ENCODE assay signal across 8 cellular contexts in genomic region chr6:142207265-142207877, GRCh38.
A peak's percentile ranks its signal among the peaks of the same experiment; 100 is the strongest.
DNase-seq lines count a peak whose midpoint lies in the region; ATAC-seq, FAIRE-seq and TF ChIP-seq lines count a peak whose summit lies in the region.

No MANE protein-coding gene starts in this region.

- peak; percentile 55 for DNase-seq in AG08396 (ENCODE audit: low spot score)
- DNase-seq in GM18507 (ENCODE audit: extremely low spot score, insufficient read length, low read depth): no peak
- peak; percentile 22 for DNase-seq in HS-27A (ENCODE audit: low read depth)
- DNase-seq in body of pancreas: peak; percentile 44 to 64 (median 56)
- DNase-seq in keratinocyte (ENCODE audit: low read depth, low spot score): no peak
- DNase-seq in stimulated activated CD8-positive, alpha-beta memory T cell treated with anti-CD3 and anti-CD28 coated beads, Interleukin-12 subunit alpha, Interleukin-12 subunit beta, amount 100 ng/mL, for 1 hour (ENCODE audit: low read depth): peak; percentile 15
- DNase-seq in omental fat pad (ENCODE audit: low spot score): no peak

- FAIRE-seq in GM18507 (lab: Jason Lieb, UNC) (peak; percentile 59), keratinocyte (lab: Jason Lieb, UNC) (peak; percentile 81)

- 41 to 47% methylated on average over 4 of the region's 4 CpGs for WGBS in body of pancreas, 2 donors

- no peak for TF ChIP-seq POLR2A in body of pancreas (IDR thresholded peaks at IDR 0.05)

- H3K4me1 ChIP-seq in body of pancreas (no peaks in the 10 kb centered on the region), keratinocyte (ENCODE audit: control insufficient read depth, extremely low read depth, insufficient read depth, low read length) (no peaks in the 10 kb centered on the region)

- H3K36me3 ChIP-seq in SU-DHL-6 (ENCODE audit: low read length): peaks cover 52% of the 10 kb centered on the region
- H3K36me3 ChIP-seq in body of pancreas (replicated peaks in 1 of 2; ENCODE audit: insufficient read depth in 1 of 2, low read depth in 2 of 2): peaks cover 0 to 2% of the 10 kb centered on the region in 2 donors
- no peaks in the 10 kb centered on the region for H3K36me3 ChIP-seq in keratinocyte (ENCODE audit: control insufficient read depth in 2 of 2, extremely low read depth in 1 of 2, insufficient read depth in 2 of 2, low read length in 2 of 2)

- H3K4me3 ChIP-seq in SU-DHL-6 (ENCODE audit: insufficient read depth, low read length, poor library complexity, severe bottlenecking) (no peak overlapping the region), body of pancreas (no peak overlapping the region), keratinocyte (ENCODE audit: control insufficient read depth in 2 of 3, extremely low read depth in 1 of 3, insufficient read depth in 2 of 3, low read depth in 1 of 3, low read length in 3 of 3) (no peak overlapping the region)

- no peak overlapping the region for H3K4me2 ChIP-seq in SU-DHL-6 (ENCODE audit: low read depth, low read length, poor library complexity, severe bottlenecking)
- H3K4me2 ChIP-seq in keratinocyte (ENCODE audit: control insufficient read depth, extremely low read depth, insufficient read depth, low read depth, low read length): no peak overlapping the region

- no peaks in the 10 kb centered on the region for H3K9me2 ChIP-seq in SU-DHL-6 (replicated peaks; ENCODE audit: insufficient read depth, low read length)

- H4K20me1 ChIP-seq in SU-DHL-6 (ENCODE audit: low read depth, low read length) (no peaks in the 10 kb centered on the region), keratinocyte (ENCODE audit: control insufficient read depth, extremely low read depth, insufficient read depth, low read length) (no peaks in the 10 kb centered on the region)

- H3K79me2 ChIP-seq in SU-DHL-6 (ENCODE audit: insufficient read depth, low read length) (0 out of 2 replicates have a peak, but pooled peaks cover 4% of the 10 kb centered on the region), keratinocyte (ENCODE audit: control insufficient read depth, insufficient read depth, low read length) (no peaks in the 10 kb centered on the region)

- H3F3A ChIP-seq in SU-DHL-6 (ENCODE audit: insufficient read depth): no peaks in the 10 kb centered on the region

- H3K27me3 ChIP-seq in SU-DHL-6 (ENCODE audit: low read length) (no peaks in the 10 kb centered on the region), body of pancreas (no peaks in the 10 kb centered on the region), keratinocyte (ENCODE audit: control insufficient read depth, extremely low read depth, insufficient read depth, low read length) (no peaks in the 10 kb centered on the region)

- H2AFZ ChIP-seq in SU-DHL-6 (ENCODE audit: low read depth, low read length, severe bottlenecking): no peak overlapping the region
- no peak overlapping the region for H2AFZ ChIP-seq in keratinocyte (ENCODE audit: control insufficient read depth, low read length)

- TF ChIP-seq CTCF in SU-DHL-6 (IDR thresholded peaks at IDR 0.05; ENCODE audit: insufficient read depth, low read length, poor library complexity, severe bottlenecking) (peak; percentile 73), body of pancreas (IDR thresholded peaks at IDR 0.05) (peak; percentile 70 to 87 (median 82)), keratinocyte (optimal IDR thresholded peaks at IDR 0.05 in 1 of 3, IDR thresholded peaks at IDR 0.05 in 1 of 3, conservative IDR thresholded peaks at IDR 0.05 in 1 of 3; ENCODE audit: extremely low read depth in 1 of 3, insufficient read depth in 2 of 3, low read length in 3 of 3) (peak; percentile 78 to 82 (median 82)), omental fat pad (IDR thresholded peaks at IDR 0.05) (peak in 1 of 3 donors; percentile 10)

- H3K9ac ChIP-seq in SU-DHL-6 (ENCODE audit: low read length) (no peak overlapping the region), keratinocyte (ENCODE audit: control insufficient read depth, extremely low read depth, insufficient read depth, low read length) (no peak overlapping the region)

- peak; percentile 63 for ATAC-seq in body of pancreas
- no peak for ATAC-seq in omental fat pad (ENCODE audit: low FRiP score)

- H3K9me3 ChIP-seq in SU-DHL-6 (ENCODE audit: insufficient read depth, low read length): peaks cover 6% of the 10 kb centered on the region; the same call in 1 of the 2 replicates
- no peaks in the 10 kb centered on the region for H3K9me3 ChIP-seq in body of pancreas
- H3K9me3 ChIP-seq in keratinocyte (ENCODE audit: control insufficient read depth, low read depth, low read length): no peaks in the 10 kb centered on the region

- H3K27ac ChIP-seq in SU-DHL-6 (ENCODE audit: low read depth, low read length): no peak overlapping the region
- no peak overlapping the region for H3K27ac ChIP-seq in body of pancreas
- no peak overlapping the region for H3K27ac ChIP-seq in keratinocyte (ENCODE audit: control insufficient read depth, insufficient read depth, low read length)

- H3K9me1 ChIP-seq in keratinocyte (ENCODE audit: control insufficient read depth, extremely low read depth, insufficient read depth, low read length): no peaks in the 10 kb centered on the region

- dilution Hi-C loops in keratinocyte (cut with MboI; ENCODE audit: extremely low pct_ligation_motif_present, low sequenced_read_pairs): no loop called here

- intact Hi-C loops in body of pancreas (cut with DNase I): no loop called here

Comparison
In these comparisons a context has a peak if more than half of its experiments do, and no peak if none do; other contexts are left out.
1. DNase-seq: peak in AG08396 (single experiment), HS-27A (single experiment), body of pancreas (4 of 4) and stimulated activated CD8-positive, alpha-beta memory T cell treated with anti-CD3 and anti-CD28 coated beads, Interleukin-12 subunit alpha, Interleukin-12 subunit beta, amount 100 ng/mL, for 1 hour (single experiment); none in GM18507 (single experiment), keratinocyte (single experiment) and omental fat pad (single experiment).